In the genomic region with DNA sequence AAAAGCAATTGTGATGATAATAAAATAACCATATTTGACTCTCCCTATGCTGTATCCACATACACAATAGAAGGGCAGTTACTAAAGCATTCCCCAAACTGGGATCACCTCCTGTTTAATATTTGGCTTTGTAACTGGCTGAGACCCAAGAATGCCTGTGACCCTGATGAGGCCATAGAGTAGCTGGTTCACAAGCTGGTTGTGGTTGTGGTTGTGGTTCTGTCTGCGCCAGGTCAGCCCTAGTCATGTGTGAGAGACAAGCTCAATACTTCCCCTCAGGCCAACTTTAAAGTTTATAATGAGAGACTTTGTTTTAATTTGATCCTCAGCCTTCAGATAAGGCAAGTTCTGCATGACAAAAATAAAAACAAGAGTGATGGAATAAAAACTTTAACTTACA, we compare ENCODE assay signal across 18 cellular contexts.
DNase-seq lines count a peak whose midpoint lies in the region; ATAC-seq, FAIRE-seq and TF ChIP-seq lines count a peak whose summit lies in the region.
"Had no signal": no experiment of that assay in that cellular context is flagged by ENCODE, and none has a peak within 500 bp of the region (broad histone marks: within the 10 kb centered on the region; RNA-seq: fewer than 3 reads in every experiment).

No MANE protein-coding gene starts in this region.

- H2AFZ ChIP-seq in smooth muscle cell (ENCODE audit: low read depth), result no peak overlapping the region

- 25% methylated on average over 1 of the region's 1 CpG for WGBS in smooth muscle cell (ENCODE audit: low lambda C conversion rate)

- peak; percentile 12 for DNase-seq in OCI-M1 (lab: John Stamatoyannopoulos, UW)
- no peak for DNase-seq in coronary artery (ENCODE audit: low spot score)
- no peak for DNase-seq in smooth muscle cell (lab: John Stamatoyannopoulos, UW; ENCODE audit: unreplicated experiment)
- DNase-seq in hippocampal formation (lab: John Stamatoyannopoulos, UW), result no peak
- no peak for DNase-seq in GM12891 (ENCODE audit: insufficient read length, low spot score)
- DNase-seq: activated CD8-positive, alpha-beta memory T cell treated with anti-CD3 and anti-CD28 coated beads for 24 hours; activated effector memory CD4-positive, alpha-beta T cell treated with anti-CD3 and anti-CD28 coated beads, Interleukin-2, amount 50 U/mL, for 16 hours; effector CD8-positive, alpha-beta T cell; NCI-H1105 treated with DMSO at 0.1 percent for 48 hours; stimulated activated CD8-positive, alpha-beta memory T cell treated with anti-CD3 and anti-CD28 coated beads, Interleukin-4, amount 100 ng/mL, for 48 hours; upper lobe of left lung had no signal

- no peak overlapping the region for H3K4me3 ChIP-seq in coronary artery
- no peak overlapping the region for H3K4me3 ChIP-seq in smooth muscle cell
- H3K4me3 ChIP-seq: lung, right atrium auricular region, upper lobe of left lung had no signal

- H3K9me3 ChIP-seq in smooth muscle cell (replicated peaks; ENCODE audit: low read depth), result no peaks in the 10 kb centered on the region
- H3K9me3 ChIP-seq: right atrium auricular region, upper lobe of left lung had no signal

- H3K4me2 ChIP-seq in smooth muscle cell, result peak overlapping the region; percentile 58

- H3K36me3 ChIP-seq in smooth muscle cell (ENCODE audit: low read depth), result no peaks in the 10 kb centered on the region
- H3K36me3 ChIP-seq: right atrium auricular region, upper lobe of left lung had no signal

- H4K20me1 ChIP-seq in smooth muscle cell (ENCODE audit: low read depth), result no peaks in the 10 kb centered on the region

- peak; percentile 47 for ATAC-seq in GM18502 (IDR thresholded peaks at IDR 0.05; ENCODE audit: poor library complexity, unreplicated experiment)
- ATAC-seq in HG02981 (IDR thresholded peaks at IDR 0.05; ENCODE audit: unreplicated experiment), result no peak
- ATAC-seq in HG03469 (IDR thresholded peaks at IDR 0.05; ENCODE audit: unreplicated experiment), result no peak
- ATAC-seq: natural killer cell treated with Interleukin-12 subunit alpha and Interleukin-12 subunit beta and Interleukin-15 and Interleukin-18, amount 100 ng/mL, for 72 hours had no signal

- TF ChIP-seq CTCF in coronary artery (IDR thresholded peaks at IDR 0.05) (no peak), smooth muscle cell (IDR thresholded peaks at IDR 0.05; ENCODE audit: borderline replicate concordance, insufficient read depth, poor library complexity, severe bottlenecking) (no peak)

- no peak for FAIRE-seq in GM12891 (lab: Jason Lieb, UNC)
- FAIRE-seq: H54 had no signal

- H3K9ac ChIP-seq in smooth muscle cell (ENCODE audit: low read depth), result peak overlapping the region; percentile 82

- no peaks in the 10 kb centered on the region for H3K79me2 ChIP-seq in smooth muscle cell (ENCODE audit: low read depth)

- H3K4me1 ChIP-seq in smooth muscle cell (ENCODE audit: low read depth), result no peaks in the 10 kb centered on the region
- H3K4me1 ChIP-seq: right atrium auricular region, upper lobe of left lung had no signal

- H3K27ac ChIP-seq in coronary artery (peak overlapping the region; percentile 50 to 85), smooth muscle cell (ENCODE audit: low read depth) (peak overlapping the region; percentile 96)
- H3K27ac ChIP-seq: right atrium auricular region, upper lobe of left lung had no signal

- no peaks in the 10 kb centered on the region for H3F3A ChIP-seq in smooth muscle cell (ENCODE audit: low read depth)

- TF ChIP-seq POLR2A in GM12891 (IDR thresholded peaks at IDR 0.05; ENCODE audit: low read depth, low read length), result no peak

- H3K27me3 ChIP-seq in smooth muscle cell (ENCODE audit: low read depth), result no peaks in the 10 kb centered on the region
- H3K27me3 ChIP-seq: right atrium auricular region, upper lobe of left lung had no signal

TF ChIP-seq in GM12891, 5 proteins besides CTCF, POLR2A, EP300 and RAD21:
- TF ChIP-seq SPI1 (IDR thresholded peaks at IDR 0.05; ENCODE audit: low read depth, low read length) (no peak), POLR2AphosphoS5 (IDR thresholded peaks at IDR 0.05; ENCODE audit: low read depth, low read length) (no peak), PAX5 (IDR thresholded peaks at IDR 0.05; ENCODE audit: insufficient read depth, low read length, severe bottlenecking) (no peak), POU2F2 (IDR thresholded peaks at IDR 0.05; ENCODE audit: low read depth, low read length) (no peak), TAF1 (IDR thresholded peaks at IDR 0.05; ENCODE audit: low read depth, low read length) (no peak)
